Comparison of ENCODE assay signal across 8 cellular contexts in genomic region chr15:80059786-80060489, GRCh38. TPM values are rescaled to one million over a fixed set of nuclear protein-coding genes. Genes with fewer than 3 reads are reported as not detected.
DNase-seq lines count a peak whose midpoint lies in the region; ATAC-seq and TF ChIP-seq lines count a peak whose summit lies in the region.

No MANE protein-coding gene starts in this region.

- no peaks in the 10 kb centered on the region for H3K36me3 ChIP-seq in parathyroid adenoma (ENCODE audit: control insufficient read depth, insufficient read depth, low read length)

- H3K9ac ChIP-seq in parathyroid adenoma, result no peak overlapping the region

- peak overlapping the region; percentile 73 for H3K4me3 ChIP-seq in parathyroid adenoma (ENCODE audit: low read depth, low read length)

- H3K4me1 ChIP-seq in parathyroid adenoma, result no peaks in the 10 kb centered on the region

- intact Hi-C loops in CD14-positive monocyte (cut with micrococcal nuclease), result loop anchor here (5.0 kb wide), 2 partner anchors 92 to 102 kb away; partner anchors contain the start of gene FAH (in 1 of the 2)
- intact Hi-C loops in Right ventricle myocardium superior (cut with DNase I), result no loop called here

- peak; percentile 59 for ATAC-seq in GM18907 (IDR thresholded peaks at IDR 0.05; ENCODE audit: unreplicated experiment)
- peak; percentile 54 for ATAC-seq in HG03097 (IDR thresholded peaks at IDR 0.05; ENCODE audit: low FRiP score, unreplicated experiment)
- peak; percentile 89 for ATAC-seq in Right ventricle myocardium superior (ENCODE audit: poor library complexity)

- no peaks in the 10 kb centered on the region for H3K9me3 ChIP-seq in parathyroid adenoma (ENCODE audit: control insufficient read depth, low read length)

- peak overlapping the region; percentile 89 to 93 for H3K4me3 Mint-ChIP-seq in CD14-positive monocyte

- peak overlapping the region; percentile 86 to 96 (median 91) for H3K27ac Mint-ChIP-seq in CD14-positive monocyte

- peaks cover 2% of the 10 kb centered on the region for H3K79me2 ChIP-seq in parathyroid adenoma

- DNase-seq in CD14-positive monocyte (ENCODE audit: low spot score), result peak; percentile 50
- peak; percentile 88 for DNase-seq in NCI-H69 (lab: John Stamatoyannopoulos, UW)
- peak; percentile 60 for DNase-seq in activated naive CD4-positive, alpha-beta T cell treated with anti-CD3 and anti-CD28 coated beads, Interleukin-2, amount 50 U/mL, for 16 hours
- DNase-seq in Right ventricle myocardium superior, result no peak
- DNase-seq in DMS153 (lab: John Stamatoyannopoulos, UW), result no peak

- peaks cover 0 to 2% (median 1%) of the 10 kb centered on the region in 3 donors for H3K27me3 Mint-ChIP-seq in CD14-positive monocyte (ENCODE audit: low read depth in 3 of 3)

- no peaks in the 10 kb centered on the region for H3K27me3 ChIP-seq in parathyroid adenoma (ENCODE audit: control insufficient read depth, insufficient read depth, low read length)

- H3K4me1 Mint-ChIP-seq in CD14-positive monocyte, result peaks cover 34% of the 10 kb centered on the region

- H2AFZ ChIP-seq in parathyroid adenoma, result peak overlapping the region; percentile 77

- H3K4me2 ChIP-seq in parathyroid adenoma (ENCODE audit: low read length), result peak overlapping the region; percentile 42

- TF ChIP-seq CTCF in CD14-positive monocyte (IDR thresholded peaks at IDR 0.05) (no peak), parathyroid adenoma (IDR thresholded peaks at IDR 0.05) (no peak)

- H3K36me3 Mint-ChIP-seq in CD14-positive monocyte, result peaks cover 0 to 5% of the 10 kb centered on the region in 2 donors

- peak overlapping the region; percentile 61 for H3K27ac ChIP-seq in parathyroid adenoma

- peaks cover 0 to 4% (median 0%) of the 10 kb centered on the region in 7 donors for H3K9me3 Mint-ChIP-seq in CD14-positive monocyte

RNA-seq across cellular contexts. Expression of gene ZFAND6, which starts 0.5 kb away (rescaled TPM):
- 100 to 1,000 TPM in 1 of 2 donors, 10 to 100 TPM in 1; 99.6 to 106 TPM for polyA plus RNA-seq in CD14-positive monocyte
- 62.8 TPM for total RNA-seq in Right ventricle myocardium superior

Comparison
In these comparisons a context has a peak if more than half of its experiments do, and no peak if none do; other contexts are left out.
1. DNase-seq: peak in CD14-positive monocyte (single experiment), NCI-H69 (single experiment) and activated naive CD4-positive, alpha-beta T cell treated with anti-CD3 and anti-CD28 coated beads, Interleukin-2, amount 50 U/mL, for 16 hours (single experiment); none in Right ventricle myocardium superior (single experiment) and DMS153 (single experiment).
2. Peak in every context shown above with its lines, with median percentiles within 50 percentile points of each other: ATAC-seq.